1 cellular context compared by ENCODE assay signal in genomic region chr1:222654849-222655248, GRCh38.
TF ChIP-seq lines count a peak whose summit lies in the region.

No MANE protein-coding gene starts in this region.

TF ChIP-seq in GM12878, 131 proteins besides CTCF, POLR2A, EP300 and RAD21 (continued from another document):
- TF ChIP-seq NKRF (conservative IDR thresholded peaks at IDR 0.05) (no peak; the same call in 1 of the 2 replicates), KAT2A (conservative IDR thresholded peaks at IDR 0.05; ENCODE audit: control insufficient read depth, low read depth, low read length) (no peak), ETV6 (conservative IDR thresholded peaks at IDR 0.05 in 1 of 2, IDR thresholded peaks at IDR 0.05 in 1 of 2; ENCODE audit: borderline replicate concordance in 1 of 2, low read depth in 1 of 2) (peak in 1 of 2 experiments; percentile 94; a peak in 2 of 4 replicates)
